8 cellular contexts compared by ENCODE assay signal in genomic region chr1:155261888-155262673, GRCh38. TPM values are rescaled to one million over a fixed set of nuclear protein-coding genes. Genes with fewer than 3 reads are reported as not detected.
DNase-seq lines count a peak whose midpoint lies in the region; ATAC-seq and TF ChIP-seq lines count a peak whose summit lies in the region.

SCAMP3 (minus strand) TSS chr1:155262360; CDS start chr1:155262151, 209 bp downstream.

- H3K27me3 Mint-ChIP-seq in activated CD4-positive, alpha-beta T cell treated with anti-CD3 and anti-CD28 coated beads for 36 hours = no peaks in the 10 kb centered on the region

- peak within 1 kb of the TSS; percentile 98 for H3K4me3 Mint-ChIP-seq in activated CD4-positive, alpha-beta T cell treated with anti-CD3 and anti-CD28 coated beads for 36 hours

- peak within 1 kb of the TSS; percentile 94 for H3K4me3 ChIP-seq in choroid plexus epithelial cell (ENCODE audit: low read depth, low read length)

- intact Hi-C loops in activated CD4-positive, alpha-beta T cell treated with anti-CD3 and anti-CD28 coated beads for 36 hours (cut with DNase I, micrococcal nuclease) = loop anchor here (1.0 to 5.0 kb wide), 9 partner anchors 11 to 790 kb away; partner anchors contain the start of genes CLK2 (in 2 of the 2), FDPS (in 2 of the 2), LAMTOR2 (in 1 of the 2) and RIT1 (in 1 of the 2)

- H3K27ac Mint-ChIP-seq in activated CD4-positive, alpha-beta T cell treated with anti-CD3 and anti-CD28 coated beads for 36 hours = peak within 1 kb of the TSS; percentile 91

- H3K4me1 Mint-ChIP-seq in activated CD4-positive, alpha-beta T cell treated with anti-CD3 and anti-CD28 coated beads for 36 hours = peaks cover 27% of the 10 kb centered on the region

- CTCF ChIA-PET in activated CD4-positive, alpha-beta T cell treated with anti-CD3 and anti-CD28 coated beads for 36 hours (lab: Charles Lee) = interaction anchor here (0.7 to 4.4 kb wide), 5 partner anchors 10 to 326 kb away, joined by 3 to 47 read pairs (median 3); partner anchors contain the start of genes CLK2 and FDPS

- DNase-seq in Ammon's horn (ENCODE audit: low spot score) (peak; percentile 99), GM19238 (ENCODE audit: insufficient read length, low spot score) (peak; percentile 99), NCI-H524 (lab: John Stamatoyannopoulos, UW) (peak; percentile 96 to 98), choroid plexus epithelial cell (ENCODE audit: low read depth) (peak; percentile 99), kidney tubule cell (ENCODE audit: low spot score) (peak; percentile 98)
- peak; percentile 93 for DNase-seq in activated CD4-positive, alpha-beta T cell treated with anti-CD3 and anti-CD28 coated beads for 36 hours
- DNase-seq in stimulated activated CD4-positive, alpha-beta T cell treated with anti-CD3 and anti-CD28 coated beads, Interleukin-1b, Interleukin-23, amount 100 ng/mL, for 24 hours (ENCODE audit: low read depth in 4 of 4, low spot score in 1 of 4) = peak; percentile 59 to 84 (median 78)

- peaks cover 73% of the 10 kb centered on the region for H3K36me3 Mint-ChIP-seq in activated CD4-positive, alpha-beta T cell treated with anti-CD3 and anti-CD28 coated beads for 36 hours (ENCODE audit: low read depth)

- ATAC-seq in HG03442 (IDR thresholded peaks at IDR 0.05; ENCODE audit: unreplicated experiment) = peak; percentile 89
- peak; percentile 95 for ATAC-seq in activated CD4-positive, alpha-beta T cell treated with anti-CD3 and anti-CD28 coated beads for 36 hours

- POLR2A ChIA-PET in activated CD4-positive, alpha-beta T cell treated with anti-CD3 and anti-CD28 coated beads for 36 hours (lab: Charles Lee) = interaction anchor here (1.0 to 1.8 kb wide), 4 partner anchors 11 to 67 kb away, joined by 3 to 10 read pairs (median 3); partner anchors contain the start of genes CLK2 and FDPS

- TF ChIP-seq CTCF in choroid plexus epithelial cell (conservative IDR thresholded peaks at IDR 0.05; ENCODE audit: low read depth, low read length) = no peak

- no peaks in the 10 kb centered on the region for H3K9me3 Mint-ChIP-seq in activated CD4-positive, alpha-beta T cell treated with anti-CD3 and anti-CD28 coated beads for 36 hours (ENCODE audit: low read depth)

RNA-seq across cellular contexts. Expression of gene SCAMP3, which starts in this region (rescaled TPM):
- 10 to 100 TPM; 82.0 to 95.5 TPM for total RNA-seq in activated CD4-positive, alpha-beta T cell treated with anti-CD3 and anti-CD28 coated beads for 36 hours

Comparison
In these comparisons a context has a peak if more than half of its experiments do, and no peak if none do; other contexts are left out.
1. Peak in every context shown above with its lines: DNase-seq, ATAC-seq and H3K4me3 ChIP-seq.